ENCODE assay signal across 8 cellular contexts in genomic region chr21:44976556-44977270, GRCh38. TPM values are rescaled to one million over a fixed set of nuclear protein-coding genes. Genes with fewer than 3 reads are reported as not detected.
DNase-seq lines count a peak whose midpoint lies in the region; TF ChIP-seq lines count a peak whose summit lies in the region.
"Not testable (repeated sequence)": the region's sequence is repeated elsewhere in the genome, so short reads cannot be mapped to it uniquely, and the experiment has no call there.
"Had no signal": no experiment of that assay in that cellular context is flagged by ENCODE, and none has a peak within 500 bp of the region (broad histone marks: within the 10 kb centered on the region; RNA-seq: fewer than 3 reads in every experiment).

No MANE protein-coding gene starts in this region.

- DNase-seq in BJ (ENCODE audit: low read depth); HFF-Myc (ENCODE audit: extremely low read depth, low read depth); choroid plexus epithelial cell (ENCODE audit: low read depth); fibroblast of villous mesenchyme (ENCODE audit: low read depth); retinal pigment epithelial cell (ENCODE audit: low read depth): not testable (repeated sequence)
- peak; percentile 66 for DNase-seq in myocyte (ENCODE audit: low read depth)

- not testable (repeated sequence) for H3K36me3 ChIP-seq in BJ (ENCODE audit: control insufficient read depth, insufficient read depth, low read length)

- POLR2A ChIA-PET in BJ (lab: Charles Lee), result not testable (repeated sequence)

- H3K4me3 ChIP-seq in BJ (ENCODE audit: low read depth, low read length); HFF-Myc (replicated peaks; ENCODE audit: low read depth, low read length); choroid plexus epithelial cell (ENCODE audit: low read depth, low read length); fibroblast of villous mesenchyme (ENCODE audit: low read depth, low read length); retinal pigment epithelial cell (ENCODE audit: low read length): not testable (repeated sequence)

- CTCF ChIA-PET in BJ (lab: Yijun Ruan, JAX), result interaction anchor here (1.8 kb wide), 1 partner anchor 13 kb away, joined by 5 read pairs; no protein-coding TSS in a partner anchor

- not testable (repeated sequence) for H3K27ac ChIP-seq in VCaP

- H3K27me3 ChIP-seq in BJ (ENCODE audit: control insufficient read depth, insufficient read depth, low read length), result not testable (repeated sequence)

- TF ChIP-seq CTCF in BJ (IDR thresholded peaks at IDR 0.05; ENCODE audit: insufficient read depth, low read depth, low read length) (peak; percentile 19; the same call in 1 of the 2 replicates), HFF-Myc (IDR thresholded peaks at IDR 0.05; ENCODE audit: low read depth, low read length, missing control alignments) (peak; percentile 14), VCaP (conservative IDR thresholded peaks at IDR 0.05) (peak; percentile 60), choroid plexus epithelial cell (conservative IDR thresholded peaks at IDR 0.05; ENCODE audit: low read depth, low read length) (peak; percentile 35), fibroblast of villous mesenchyme (IDR thresholded peaks at IDR 0.05; ENCODE audit: insufficient read depth, low read depth, low read length) (peak; percentile 28), retinal pigment epithelial cell (conservative IDR thresholded peaks at IDR 0.05; ENCODE audit: low read depth, low read length) (peak; percentile 21)

RNA-seq across cellular contexts. Expression of gene SLX9, which starts 36.9 kb away (rescaled TPM):
- 12.1 and 12.4 TPM in 2 replicates for polyA plus RNA-seq in BJ (2011; rRNA removed)
- polyA minus RNA-seq in BJ (2011; rRNA and poly(A)+ RNA removed), result 3.0 and 5.5 TPM in 2 replicates
- total RNA-seq in fibroblast of villous mesenchyme (12.1 and 16.4 TPM in 2 replicates), myocyte (13.6 and 14.9 TPM in 2 replicates)
- polyA plus RNA-seq in myocyte (2012), result 24.5 TPM

RNA-seq across cellular contexts. Expression of gene ITGB2, which starts 56.0 kb away (rescaled TPM):
- not detected in 2 replicates for polyA plus RNA-seq in BJ (2011; rRNA removed)
- not detected in 2 replicates for polyA minus RNA-seq in BJ (2011; rRNA and poly(A)+ RNA removed)
- under 0.01 and 0.43 TPM in 2 replicates for total RNA-seq in fibroblast of villous mesenchyme
- 2.2 and 3.2 TPM in 2 replicates for total RNA-seq in myocyte
- 19.1 TPM for polyA plus RNA-seq in myocyte (2012)
- total RNA-seq: IMR-90 had no signal
